9 cellular contexts compared by ENCODE assay signal in genomic region chr10:113690749-113691148, GRCh38. TPM values are rescaled to one million over a fixed set of nuclear protein-coding genes. Genes with fewer than 3 reads are reported as not detected.
"Had no signal": no experiment of that assay in that cellular context is flagged by ENCODE, and none has a peak within 500 bp of the region (broad histone marks: within the 10 kb centered on the region; RNA-seq: fewer than 3 reads in every experiment).

No MANE protein-coding gene starts in this region.

- DNase-seq: H9, HCEC 1CT, KBM-7 had no signal

- ATAC-seq: GM23338, HepG2 had no signal

- H3K4me2 ChIP-seq: GM23338 had no signal

- H3K4me3 ChIP-seq: GM23338 had no signal

- H3K27ac ChIP-seq: HL-60 had no signal

- H3K4me3 Mint-ChIP-seq: GM23338, H9 had no signal

- H3K27ac Mint-ChIP-seq: GM23338, H9, IgD-negative memory B cell had no signal

- H3K27me3 Mint-ChIP-seq: IgD-negative memory B cell had no signal

RNA-seq across cellular contexts. Expression of gene NRAP, which starts 26.9 kb away (rescaled TPM):
- total RNA-seq: GM23338, H1, H9, HepG2, HT1080 had no signal
- polyA plus RNA-seq: GM23338, H1, HepG2, IgD-negative memory B cell had no signal
